14 cellular contexts compared by ENCODE assay signal in genomic region chr5:14818931-14819790, GRCh38. TPM values are rescaled to one million over a fixed set of nuclear protein-coding genes. Genes with fewer than 3 reads are reported as not detected.
DNase-seq lines count a peak whose midpoint lies in the region; ATAC-seq and TF ChIP-seq lines count a peak whose summit lies in the region.
"Had no signal": no experiment of that assay in that cellular context is flagged by ENCODE, and none has a peak within 500 bp of the region (broad histone marks: within the 10 kb centered on the region; RNA-seq: fewer than 3 reads in every experiment).

No MANE protein-coding gene starts in this region.

- no peak overlapping the region for H2BK20ac ChIP-seq in IMR-90 (ENCODE audit: low read depth, low read length)

- no peak overlapping the region for H4K91ac ChIP-seq in IMR-90 (ENCODE audit: insufficient read depth, low read depth, low read length)

- CTCF ChIA-PET in activated CD8-positive, alpha-beta T cell treated with anti-CD3 and anti-CD28 coated beads for 36 hours (lab: Charles Lee) = interaction anchor here (1.2 kb wide), 1 partner anchor 10 kb away, joined by 5 read pairs; no protein-coding TSS in a partner anchor
- CTCF ChIA-PET in activated CD8-positive, alpha-beta T cell treated with anti-CD3 and anti-CD28 coated beads, Interleukin-2, amount 10 ng/mL, durations not matched to agents 7 days and 5 days (lab: Charles Lee) = interaction anchor here (1.4 kb wide), 1 partner anchor 95 kb away, joined by 4 read pairs; no protein-coding TSS in a partner anchor
- CTCF ChIA-PET in IMR-90 (lab: Yijun Ruan, JAX) = interaction anchor here (1.0 kb wide), 1 partner anchor 52 kb away, joined by 3 read pairs; no protein-coding TSS in a partner anchor

- peaks cover 5% of the 10 kb centered on the region for H3F3A ChIP-seq in smooth muscle cell (ENCODE audit: low read depth)

- no peak overlapping the region for H2AK9ac ChIP-seq in IMR-90 (replicated peaks; ENCODE audit: low read depth, low read length, poor library complexity)

- no peak for TF ChIP-seq CTCF in activated CD8-positive, alpha-beta T cell treated with anti-CD3 and anti-CD28 coated beads for 36 hours (IDR thresholded peaks at IDR 0.05)
- TF ChIP-seq CTCF in IMR-90 (conservative IDR thresholded peaks at IDR 0.05; ENCODE audit: low read depth, low read length) (no peak), astrocyte of the spinal cord (IDR thresholded peaks at IDR 0.05; ENCODE audit: low read depth, low read length) (no peak), smooth muscle cell (IDR thresholded peaks at IDR 0.05; ENCODE audit: borderline replicate concordance, insufficient read depth, poor library complexity, severe bottlenecking) (no peak), nephron progenitor cell (IDR thresholded peaks at IDR 0.05) (no peak), GM10266 (IDR thresholded peaks at IDR 0.05; ENCODE audit: control insufficient read depth, insufficient read depth, low read depth, missing control alignments) (no peak)

- DNase-seq in activated CD8-positive, alpha-beta T cell treated with anti-CD3 and anti-CD28 coated beads for 36 hours = no peak
- DNase-seq in activated CD8-positive, alpha-beta T cell treated with anti-CD3 and anti-CD28 coated beads, Interleukin-2, amount 10 ng/mL, durations not matched to agents 7 days and 5 days = no peak
- DNase-seq in IMR-90 = no peak
- DNase-seq in astrocyte of the spinal cord (ENCODE audit: low read depth, low spot score) = peak; percentile 46
- DNase-seq in smooth muscle cell (lab: John Stamatoyannopoulos, UW; ENCODE audit: unreplicated experiment) = no peak
- DNase-seq in nephron progenitor cell = no peak
- no peak for DNase-seq in GM10266 (ENCODE audit: extremely low spot score)
- no peak for DNase-seq in HuH-7 (ENCODE audit: low spot score)
- DNase-seq: activated gamma-delta T cell, Karpas-422, NCI-H1930 had no signal

- peaks cover 4% of the 10 kb centered on the region for H3K79me2 ChIP-seq in smooth muscle cell (ENCODE audit: low read depth)
- H3K79me2 ChIP-seq: hepatocyte had no signal

- H3K9me3 Mint-ChIP-seq in activated CD8-positive, alpha-beta T cell treated with anti-CD3 and anti-CD28 coated beads for 36 hours = no peaks in the 10 kb centered on the region
- no peaks in the 10 kb centered on the region for H3K9me3 Mint-ChIP-seq in activated CD8-positive, alpha-beta T cell treated with anti-CD3 and anti-CD28 coated beads, Interleukin-2, amount 10 ng/mL, durations not matched to agents 7 days and 5 days (ENCODE audit: insufficient read depth)
- no peaks in the 10 kb centered on the region for H3K9me3 Mint-ChIP-seq in nephron progenitor cell

- H3K9me3 ChIP-seq in IMR-90 (ENCODE audit: control insufficient read depth, insufficient read depth, low read length) (no peaks in the 10 kb centered on the region), smooth muscle cell (replicated peaks; ENCODE audit: low read depth) (no peaks in the 10 kb centered on the region)
- H3K9me3 ChIP-seq: A549 had no signal

- H2BK120ac ChIP-seq in IMR-90 (ENCODE audit: low read depth, low read length) = no peak overlapping the region

- H3K79me1 ChIP-seq in IMR-90 (ENCODE audit: low read depth in 1 of 2, low read length in 2 of 2) = 0 out of 4 replicates have a peak, but pooled peaks cover 2 to 8% of the 10 kb centered on the region in 2 experiments

- no TSS peak for BruUV-seq in IMR-90 (replicated peaks; lab: Mats Ljungman, UMichigan)

- dilution Hi-C loops in IMR-90 (cut with HindIII; ENCODE audit: low sequenced_read_pairs, unreplicated experiment) = no loop called here

- TF ChIP-seq RAD21 in IMR-90 (IDR thresholded peaks at IDR 0.05; ENCODE audit: low read length) = no peak

- peaks cover 5% of the 10 kb centered on the region; the same call in 1 of the 2 replicates for H3K9me1 ChIP-seq in IMR-90 (ENCODE audit: insufficient read depth, low read length)

- H3K27ac ChIP-seq in IMR-90 (ENCODE audit: insufficient read depth, low read length) = no peak overlapping the region
- peak overlapping the region; percentile 38 for H3K27ac ChIP-seq in smooth muscle cell (ENCODE audit: low read depth)
- H3K27ac ChIP-seq: A549, hepatocyte had no signal

- no peak overlapping the region for H3K14ac ChIP-seq in IMR-90 (replicated peaks; ENCODE audit: low read depth, low read length)

- POLR2A ChIA-PET in activated CD8-positive, alpha-beta T cell treated with anti-CD3 and anti-CD28 coated beads for 36 hours (lab: Charles Lee) = no interaction called here
- POLR2A ChIA-PET in activated CD8-positive, alpha-beta T cell treated with anti-CD3 and anti-CD28 coated beads, Interleukin-2, amount 10 ng/mL, durations not matched to agents 7 days and 5 days (lab: Charles Lee) = no interaction called here
- POLR2A ChIA-PET in IMR-90 (lab: Charles Lee; ENCODE audit: unreplicated experiment) = interaction anchor here (0.7 kb wide), 1 partner anchor 12 kb away, joined by 3 read pairs; no protein-coding TSS in a partner anchor

- H3K56ac ChIP-seq in IMR-90 (ENCODE audit: extremely low read depth, insufficient read depth, low read length) = no peak overlapping the region

- H3K27me3 Mint-ChIP-seq in activated CD8-positive, alpha-beta T cell treated with anti-CD3 and anti-CD28 coated beads for 36 hours = no peaks in the 10 kb centered on the region
- no peaks in the 10 kb centered on the region for H3K27me3 Mint-ChIP-seq in activated CD8-positive, alpha-beta T cell treated with anti-CD3 and anti-CD28 coated beads, Interleukin-2, amount 10 ng/mL, durations not matched to agents 7 days and 5 days (ENCODE audit: low read depth)
- peaks cover 11% of the 10 kb centered on the region for H3K27me3 Mint-ChIP-seq in nephron progenitor cell (ENCODE audit: low read depth, poor library complexity)

- H4K20me1 ChIP-seq in IMR-90 (ENCODE audit: insufficient read depth, low read length) (no peaks in the 10 kb centered on the region), smooth muscle cell (ENCODE audit: low read depth) (no peaks in the 10 kb centered on the region)

- no peak overlapping the region for H3K9ac ChIP-seq in IMR-90 (ENCODE audit: low read depth, low read length)
- no peak overlapping the region for H3K9ac ChIP-seq in smooth muscle cell (ENCODE audit: low read depth)

- no peak overlapping the region for H3K27ac Mint-ChIP-seq in activated CD8-positive, alpha-beta T cell treated with anti-CD3 and anti-CD28 coated beads for 36 hours
- no peak overlapping the region for H3K27ac Mint-ChIP-seq in activated CD8-positive, alpha-beta T cell treated with anti-CD3 and anti-CD28 coated beads, Interleukin-2, amount 10 ng/mL, durations not matched to agents 7 days and 5 days
- no peak overlapping the region for H3K27ac Mint-ChIP-seq in nephron progenitor cell

- no peak overlapping the region for H4K8ac ChIP-seq in IMR-90 (ENCODE audit: low read depth in 2 of 2, low read length in 2 of 2)

- no peak overlapping the region for H3K4ac ChIP-seq in IMR-90 (ENCODE audit: low read depth, low read length)

- peak; percentile 25 for ATAC-seq in activated CD8-positive, alpha-beta T cell treated with anti-CD3 and anti-CD28 coated beads for 36 hours
- no peak for ATAC-seq in activated CD8-positive, alpha-beta T cell treated with anti-CD3 and anti-CD28 coated beads, Interleukin-2, amount 10 ng/mL, durations not matched to agents 7 days and 5 days
- no peak for ATAC-seq in IMR-90 (ENCODE audit: low read depth)
- ATAC-seq: A549, left lobe of liver had no signal

- intact Hi-C loops in activated CD8-positive, alpha-beta T cell treated with anti-CD3 and anti-CD28 coated beads for 36 hours (cut with micrococcal nuclease) = no loop called here
- intact Hi-C loops in IMR-90 (cut with micrococcal nuclease) = no loop called here

- peaks cover 11% of the 10 kb centered on the region for H3K36me3 Mint-ChIP-seq in activated CD8-positive, alpha-beta T cell treated with anti-CD3 and anti-CD28 coated beads for 36 hours (ENCODE audit: low read depth)
- H3K36me3 Mint-ChIP-seq in activated CD8-positive, alpha-beta T cell treated with anti-CD3 and anti-CD28 coated beads, Interleukin-2, amount 10 ng/mL, durations not matched to agents 7 days and 5 days (ENCODE audit: low read depth) = peaks cover 4% of the 10 kb centered on the region
- no peaks in the 10 kb centered on the region for H3K36me3 Mint-ChIP-seq in nephron progenitor cell (ENCODE audit: low read depth)

- no peak overlapping the region for H3K4me2 ChIP-seq in IMR-90 (ENCODE audit: low read depth, low read length)
- H3K4me2 ChIP-seq in smooth muscle cell = peak overlapping the region; percentile 49
- H3K4me2 ChIP-seq: A549, hepatocyte had no signal

- WGBS in IMR-90 (ENCODE audit: extremely low coverage in 2 of 2, insufficient read length in 1 of 2), 2 experiments = no CpG with 5 or more reads among the region's 14 CpGs
- 61% methylated on average over 14 of the region's 14 CpGs for WGBS in smooth muscle cell (ENCODE audit: low lambda C conversion rate)

- H2BK5ac ChIP-seq in IMR-90 (ENCODE audit: low read depth, low read length, poor library complexity, severe bottlenecking) = no peak overlapping the region

- H3K18ac ChIP-seq in IMR-90 (ENCODE audit: low read depth, low read length) = no peak overlapping the region

- H3K4me1 Mint-ChIP-seq in activated CD8-positive, alpha-beta T cell treated with anti-CD3 and anti-CD28 coated beads for 36 hours (ENCODE audit: low read depth) = peaks cover 58% of the 10 kb centered on the region
- H3K4me1 Mint-ChIP-seq in activated CD8-positive, alpha-beta T cell treated with anti-CD3 and anti-CD28 coated beads, Interleukin-2, amount 10 ng/mL, durations not matched to agents 7 days and 5 days (ENCODE audit: low read depth) = peaks cover 25% of the 10 kb centered on the region
- H3K4me1 Mint-ChIP-seq in nephron progenitor cell = peaks cover 5% of the 10 kb centered on the region

- H2AFZ ChIP-seq in IMR-90 (replicated peaks; ENCODE audit: low read length, poor library complexity) (no peak overlapping the region), smooth muscle cell (ENCODE audit: low read depth) (no peak overlapping the region)
- H2AFZ ChIP-seq: hepatocyte had no signal

- TF ChIP-seq POLR2A in IMR-90 (IDR thresholded peaks at IDR 0.05; ENCODE audit: low read depth, low read length) = no peak

- H3K4me3 ChIP-seq in IMR-90 (ENCODE audit: insufficient read depth, low read depth, low read length) (no peak overlapping the region), astrocyte of the spinal cord (ENCODE audit: low read depth, low read length) (no peak overlapping the region), smooth muscle cell (no peak overlapping the region)
- H3K4me3 ChIP-seq: A549, hepatocyte had no signal

- H3K36me3 ChIP-seq in IMR-90 (ENCODE audit: control insufficient read depth, insufficient read depth, low read length) (no peaks in the 10 kb centered on the region), smooth muscle cell (ENCODE audit: low read depth) (no peaks in the 10 kb centered on the region)

- H3K23ac ChIP-seq in IMR-90 (ENCODE audit: low read depth, low read length) = no peak overlapping the region

- in situ Hi-C loops in IMR-90 (cut with MboI; ENCODE audit: low sequenced_read_pairs) (no loop called here), astrocyte of the spinal cord (cut with HindIII; ENCODE audit: low sequenced_read_pairs) (no loop called here)

- peaks cover 3% of the 10 kb centered on the region for H3K4me1 ChIP-seq in IMR-90 (ENCODE audit: control insufficient read depth, insufficient read depth, low read length)
- no peaks in the 10 kb centered on the region for H3K4me1 ChIP-seq in smooth muscle cell (ENCODE audit: low read depth)
- H3K4me1 ChIP-seq: A549 had no signal

- H3K4me3 Mint-ChIP-seq in activated CD8-positive, alpha-beta T cell treated with anti-CD3 and anti-CD28 coated beads for 36 hours = no peak overlapping the region
- no peak overlapping the region for H3K4me3 Mint-ChIP-seq in activated CD8-positive, alpha-beta T cell treated with anti-CD3 and anti-CD28 coated beads, Interleukin-2, amount 10 ng/mL, durations not matched to agents 7 days and 5 days
- H3K4me3 Mint-ChIP-seq in nephron progenitor cell = no peak overlapping the region

- H4K5ac ChIP-seq in IMR-90 (ENCODE audit: low read depth, low read length) = no peak overlapping the region

- H3K27me3 ChIP-seq in IMR-90 (ENCODE audit: control insufficient read depth, insufficient read depth, low read length) = no peaks in the 10 kb centered on the region
- no peaks in the 10 kb centered on the region for H3K27me3 ChIP-seq in smooth muscle cell (ENCODE audit: low read depth)
- H3K27me3 ChIP-seq: hepatocyte had no signal

- 0 out of 3 replicates have a peak overlapping the region, but pooled peaks have one; percentile 23 for H2BK15ac ChIP-seq in IMR-90 (ENCODE audit: low read depth, low read length)

- H2AK5ac ChIP-seq in IMR-90 (ENCODE audit: low read depth, low read length) = no peak overlapping the region; the same call in 1 of the 2 replicates

RNA-seq across cellular contexts. Expression of gene ANKH, which starts 52.4 kb away (rescaled TPM):
- total RNA-seq in activated CD8-positive, alpha-beta T cell treated with anti-CD3 and anti-CD28 coated beads for 36 hours = 10 to 100 TPM; 85.4 to 87.2 TPM
- total RNA-seq in activated CD8-positive, alpha-beta T cell treated with anti-CD3 and anti-CD28 coated beads, Interleukin-2, amount 10 ng/mL, durations not matched to agents 7 days and 5 days = 10 to 100 TPM; 32.1 to 36.0 TPM
- total RNA-seq in IMR-90 (2012; rRNA removed) (5.2 and 5.6 TPM in 2 replicates), smooth muscle cell (37.3 and 48.0 TPM in 2 replicates)
- polyA plus RNA-seq in IMR-90 (2012; rRNA removed) (15.4 and 17.2 TPM in 2 replicates), smooth muscle cell (25.4 and 56.6 TPM in 2 replicates)
- polyA plus RNA-seq in IMR-90 (2012; cell fraction: cytosol; rRNA removed) = 11.0 and 13.8 TPM in 2 replicates
- polyA plus RNA-seq in IMR-90 (2012; cell fraction: nucleus; rRNA removed; ENCODE audit: low replicate concordance) = 8.9 TPM in 2 replicates
